ENCODE assay signal across 17 cellular contexts in the genomic region with DNA sequence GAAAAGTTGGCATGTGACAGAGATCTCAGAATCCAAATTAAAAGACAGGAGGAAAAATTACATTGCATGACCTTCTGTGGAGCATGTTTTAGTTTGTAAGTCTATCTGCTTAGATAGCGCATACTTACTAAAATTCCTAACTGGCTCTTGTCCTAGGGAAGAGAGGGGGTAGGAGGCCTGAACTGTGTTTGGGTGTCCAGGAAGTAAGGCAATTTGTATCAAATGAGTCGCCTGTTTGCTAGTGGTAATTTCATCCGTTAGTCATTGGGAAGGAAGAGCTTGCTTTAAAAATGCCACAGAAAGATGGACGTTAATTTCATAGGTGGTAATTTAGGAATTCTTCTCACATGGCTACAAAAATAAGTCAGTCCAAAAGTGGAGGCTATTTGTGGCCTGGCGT. TPM values are rescaled to one million over a fixed set of nuclear protein-coding genes. Genes with fewer than 3 reads are reported as not detected.
DNase-seq lines count a peak whose midpoint lies in the region; ATAC-seq, FAIRE-seq and TF ChIP-seq lines count a peak whose summit lies in the region.
"Had no signal": no experiment of that assay in that cellular context is flagged by ENCODE, and none has a peak within 500 bp of the region (broad histone marks: within the 10 kb centered on the region; RNA-seq: fewer than 3 reads in every experiment).

No MANE protein-coding gene starts in this region.

- H3K9me3 Mint-ChIP-seq in CD14-positive monocyte (peaks cover 3 to 13% (median 6%) of the 10 kb centered on the region in 7 donors), mesothelial cell of epicardium (peaks cover 6% of the 10 kb centered on the region)

- H3K9me3 ChIP-seq in KOPT-K1 (ENCODE audit: insufficient read depth, low read length, poor library complexity, severe bottlenecking), result peaks cover 4% of the 10 kb centered on the region

- H3K4me3 Mint-ChIP-seq in CD14-positive monocyte (no peak overlapping the region), mesothelial cell of epicardium (no peak overlapping the region)

- intact Hi-C loops in CD14-positive monocyte (cut with micrococcal nuclease), result loop anchor here in 1 of 2 donors (5.0 kb wide), 1 partner anchor 36 kb away; no protein-coding TSS in a partner anchor

- H3K36me3 ChIP-seq in KOPT-K1 (ENCODE audit: insufficient read depth, low read length), result peaks cover 39% of the 10 kb centered on the region
- H3K36me3 ChIP-seq: brain microvascular endothelial cell had no signal

- no peak for FAIRE-seq in D721Med (lab: Jason Lieb, UNC)

- TF ChIP-seq CTCF in CD14-positive monocyte (IDR thresholded peaks at IDR 0.05) (no peak), cardiac fibroblast (IDR thresholded peaks at IDR 0.05; ENCODE audit: low read depth, low read length) (no peak), mesothelial cell of epicardium (IDR thresholded peaks at IDR 0.05; ENCODE audit: unreplicated experiment) (no peak), D721Med (IDR thresholded peaks at IDR 0.05; ENCODE audit: insufficient read depth, missing control alignments) (no peak)

- peak overlapping the region in 4 of 7 donors; percentile 30 to 71 (median 64) for H3K27ac Mint-ChIP-seq in CD14-positive monocyte
- H3K27ac Mint-ChIP-seq in mesothelial cell of epicardium, result peak overlapping the region; percentile 30

- ATAC-seq in HG03045 (IDR thresholded peaks at IDR 0.05; ENCODE audit: unreplicated experiment), result no peak
- ATAC-seq in HG02870 (IDR thresholded peaks at IDR 0.05; ENCODE audit: unreplicated experiment), result no peak

- peak overlapping the region; percentile 6 for H3K27ac ChIP-seq in KOPT-K1 (ENCODE audit: low read depth, low read length, poor library complexity, severe bottlenecking)
- H3K27ac ChIP-seq: brain microvascular endothelial cell, C4-2B, parathyroid adenoma had no signal

- no peak overlapping the region for H3K4me3 ChIP-seq in cardiac fibroblast (replicated peaks in 1 of 2; ENCODE audit: low read depth in 2 of 2, low read length in 2 of 2)

- DNase-seq in CD14-positive monocyte (ENCODE audit: low spot score) (no peak), cardiac fibroblast (ENCODE audit: low read depth in 2 of 2) (peak; percentile 12 to 25), mesothelial cell of epicardium (ENCODE audit: low spot score in 2 of 2, unreplicated experiment in 2 of 2) (no peak), cerebellar nuclear complex (lab: John Stamatoyannopoulos, UW) (no peak), D721Med (ENCODE audit: insufficient read length, low spot score) (no peak)
- DNase-seq: activated gamma-delta T cell; brain microvascular endothelial cell; effector memory CD4-positive, alpha-beta T cell; glutamatergic neuron; kidney glomerular epithelial cell; NCI-H1105; NCI-H226 had no signal

- H3K36me3 Mint-ChIP-seq in CD14-positive monocyte (peaks cover 11 to 29% of the 10 kb centered on the region in 2 donors), mesothelial cell of epicardium (peaks cover 9% of the 10 kb centered on the region)

- H3K4me1 Mint-ChIP-seq in CD14-positive monocyte (peaks cover 40% of the 10 kb centered on the region), mesothelial cell of epicardium (peaks cover 2% of the 10 kb centered on the region)

- H3K27me3 Mint-ChIP-seq in CD14-positive monocyte (ENCODE audit: low read depth in 3 of 3) (peaks cover 4 to 5% (median 4%) of the 10 kb centered on the region in 3 donors), mesothelial cell of epicardium (ENCODE audit: low read depth) (peaks cover 1% of the 10 kb centered on the region)

RNA-seq across cellular contexts. Expression of a gene that starts 18.5 kb away (rescaled TPM):
- polyA plus RNA-seq in CD14-positive monocyte, result 1 to 10 TPM; 8.3 to 9.6 TPM
- 13.8 to 15.0 TPM (median 14.6 TPM) in 3 replicates for total RNA-seq in mesothelial cell of epicardium

Comparison
In these comparisons a context has a peak if more than half of its experiments do, and no peak if none do; other contexts are left out.
1. DNase-seq: peak in cardiac fibroblast (2 of 2); none in CD14-positive monocyte (single experiment), mesothelial cell of epicardium (0 of 2), cerebellar nuclear complex (0 of 2) and D721Med (single experiment).